In genomic region chr1:214310010-214310409, GRCh38 we compare ENCODE assay signal across 11 cellular contexts. TPM values are rescaled to one million over a fixed set of nuclear protein-coding genes. Genes with fewer than 3 reads are reported as not detected.
DNase-seq lines count a peak whose midpoint lies in the region; ATAC-seq, FAIRE-seq and TF ChIP-seq lines count a peak whose summit lies in the region.
"Had no signal": no experiment of that assay in that cellular context is flagged by ENCODE, and none has a peak within 500 bp of the region (broad histone marks: within the 10 kb centered on the region; RNA-seq: fewer than 3 reads in every experiment).

No MANE protein-coding gene starts in this region.

- CTCF ChIA-PET in CD4-positive, alpha-beta T cell (lab: Charles Lee): no interaction called here
- CTCF ChIA-PET in GM12878 (lab: Yijun Ruan, JAX): no interaction called here

- no peak for TF ChIP-seq EP300 in GM12878 (IDR thresholded peaks at IDR 0.05; ENCODE audit: borderline replicate concordance in 1 of 2, control insufficient read depth in 1 of 2, low read depth in 2 of 2, low read length in 2 of 2)

- H2AFZ ChIP-seq in GM12878 (ENCODE audit: control insufficient read depth, low read depth, low read length): peak overlapping the region; percentile 51

- 62% methylated on average over 3 of the region's 3 CpGs for WGBS in GM12878 (ENCODE audit: insufficient coverage, insufficient replicate concordance, low lambda C conversion rate, missing lambda C conversion rate)

- no peaks in the 10 kb centered on the region for H3K27me3 Mint-ChIP-seq in CD4-positive, alpha-beta T cell
- H3K27me3 Mint-ChIP-seq in glutamatergic neuron (ENCODE audit: unreplicated experiment): peaks cover 6% of the 10 kb centered on the region

- BruUV-seq in GM12878 (replicated peaks; lab: Mats Ljungman, UMichigan): no TSS peak

- in situ Hi-C loops in GM12878 (cut with MboI): no loop called here

- no peak for TF ChIP-seq RAD21 in GM12878 (IDR thresholded peaks at IDR 0.05; ENCODE audit: insufficient read depth, low read depth, low read length)

- 0 out of 2 replicates have a peak overlapping the region, but pooled peaks have one; percentile 22 for H3K4me3 ChIP-seq in GM12878
- H3K4me3 ChIP-seq: transverse colon had no signal

- POLR2A ChIA-PET in CD4-positive, alpha-beta T cell (lab: Charles Lee): no interaction called here
- POLR2A ChIA-PET in GM12878 (lab: Charles Lee): no interaction called here

- intact Hi-C loops in CD4-positive, alpha-beta T cell (cut with DNase I, micrococcal nuclease): no loop called here
- intact Hi-C loops in GM12878 (cut with micrococcal nuclease; ENCODE audit: unreplicated experiment): no loop called here

- H4K20me1 ChIP-seq in GM12878 (ENCODE audit: control insufficient read depth, insufficient read depth): no peaks in the 10 kb centered on the region

- H3K36me3 Mint-ChIP-seq in CD4-positive, alpha-beta T cell (ENCODE audit: low read depth): peaks cover 19% of the 10 kb centered on the region
- peaks cover 4% of the 10 kb centered on the region for H3K36me3 Mint-ChIP-seq in glutamatergic neuron (ENCODE audit: unreplicated experiment)

- peaks cover 5% of the 10 kb centered on the region for H3K4me1 ChIP-seq in GM12878 (ENCODE audit: control insufficient read depth, insufficient read depth, low read length)
- H3K4me1 ChIP-seq: transverse colon had no signal

- TF ChIP-seq POLR2A in GM12878 (IDR thresholded peaks at IDR 0.05; ENCODE audit: low read depth, low read length): no peak

- TF ChIP-seq CTCF in CD4-positive, alpha-beta T cell (IDR thresholded peaks at IDR 0.05): no peak
- TF ChIP-seq CTCF in GM12878 (IDR thresholded peaks at IDR 0.05 in 2 of 3, conservative IDR thresholded peaks at IDR 0.05 in 1 of 3; ENCODE audit: control insufficient read depth in 2 of 3, extremely low read depth in 1 of 3, insufficient read depth in 1 of 3, low read depth in 3 of 3, low read length in 3 of 3): no peak
- no peak for TF ChIP-seq CTCF in glutamatergic neuron (IDR thresholded peaks at IDR 0.05; ENCODE audit: partially characterized antibody, unreplicated experiment)

- no peaks in the 10 kb centered on the region for H3K9me3 Mint-ChIP-seq in CD4-positive, alpha-beta T cell
- peaks cover 2% of the 10 kb centered on the region for H3K9me3 Mint-ChIP-seq in glutamatergic neuron (ENCODE audit: unreplicated experiment)
- H3K9me3 Mint-ChIP-seq: nephron progenitor cell had no signal

- SMC1A ChIA-PET in GM12878 (lab: Charles Lee; ENCODE audit: uncharacterized antibody, unreplicated experiment): interaction anchor here (0.9 kb wide), 1 partner anchor 519 kb away, joined by 3 read pairs; no protein-coding TSS in a partner anchor

- DNase-seq in CD4-positive, alpha-beta T cell: no peak
- DNase-seq in GM19239 (ENCODE audit: insufficient read length, low spot score): no peak
- DNase-seq in GM12878 (ENCODE audit: low read depth, low spot score): no peak
- no peak for DNase-seq in glutamatergic neuron
- DNase-seq in cortex of kidney (lab: John Stamatoyannopoulos, UW): no peak
- DNase-seq in frontal cortex (ENCODE audit: low spot score in 2 of 2): no peak
- no peak for DNase-seq in COR-L47 (lab: John Stamatoyannopoulos, UW)
- DNase-seq: NCI-H510A, nephron progenitor cell, transverse colon had no signal

- FAIRE-seq in GM19239 (lab: Jason Lieb, UNC): peak; percentile 49
- FAIRE-seq in GM12878 (lab: Jason Lieb, UNC): no peak
- no peak for FAIRE-seq in frontal cortex (lab: Jason Lieb, UNC)

- H3K4me3 Mint-ChIP-seq in CD4-positive, alpha-beta T cell: peak overlapping the region; percentile 35
- H3K4me3 Mint-ChIP-seq in glutamatergic neuron (ENCODE audit: unreplicated experiment): no peak overlapping the region
- H3K4me3 Mint-ChIP-seq: nephron progenitor cell had no signal

- no peak overlapping the region for H3K27ac Mint-ChIP-seq in CD4-positive, alpha-beta T cell
- no peak overlapping the region for H3K27ac Mint-ChIP-seq in glutamatergic neuron (ENCODE audit: unreplicated experiment)
- H3K27ac Mint-ChIP-seq: nephron progenitor cell had no signal

- H3K27ac ChIP-seq in CD4-positive, alpha-beta T cell (ENCODE audit: low read depth, low read length): no peak overlapping the region
- no peak overlapping the region for H3K27ac ChIP-seq in GM12878 (ENCODE audit: control insufficient read depth, insufficient read depth)
- H3K27ac ChIP-seq: transverse colon had no signal

- H3K27me3 ChIP-seq in CD4-positive, alpha-beta T cell (ENCODE audit: control insufficient read depth, insufficient read depth, low read length): no peaks in the 10 kb centered on the region
- H3K27me3 ChIP-seq in GM12878 (replicated peaks in 1 of 2; ENCODE audit: control insufficient read depth in 2 of 2, insufficient read depth in 2 of 2, low read length in 1 of 2): no peaks in the 10 kb centered on the region
- H3K27me3 ChIP-seq: transverse colon had no signal

- no peaks in the 10 kb centered on the region for H3K9me3 ChIP-seq in CD4-positive, alpha-beta T cell (ENCODE audit: control insufficient read depth, low read length)
- H3K9me3 ChIP-seq in GM12878 (replicated peaks; ENCODE audit: control insufficient read depth, insufficient read depth, low read length): no peaks in the 10 kb centered on the region
- H3K9me3 ChIP-seq: transverse colon had no signal

- no peaks in the 10 kb centered on the region; a peak in 2 of 4 replicates for H3K36me3 ChIP-seq in GM12878 (ENCODE audit: control insufficient read depth in 2 of 2, insufficient read depth in 2 of 2, low read length in 1 of 2)
- H3K36me3 ChIP-seq: transverse colon had no signal

- no peak for ATAC-seq in CD4-positive, alpha-beta T cell (ENCODE audit: poor library complexity)
- ATAC-seq in HG03442 (IDR thresholded peaks at IDR 0.05; ENCODE audit: unreplicated experiment) (peak; percentile 69), GM12878 (no peak)

- peaks cover 50% of the 10 kb centered on the region for H3K4me1 Mint-ChIP-seq in CD4-positive, alpha-beta T cell (ENCODE audit: low read depth)
- H3K4me1 Mint-ChIP-seq in glutamatergic neuron (ENCODE audit: low read depth, unreplicated experiment): peaks cover 12% of the 10 kb centered on the region

- RAD21 ChIA-PET in GM12878 (lab: Charles Lee; ENCODE audit: unreplicated experiment): no interaction called here

- H3K4me2 ChIP-seq in GM12878 (ENCODE audit: control insufficient read depth, insufficient read depth): peak overlapping the region; percentile 74

- no peak overlapping the region for H3K9ac ChIP-seq in GM12878 (ENCODE audit: control insufficient read depth, insufficient read depth, low read length)

- no peaks in the 10 kb centered on the region for H3K79me2 ChIP-seq in GM12878 (ENCODE audit: control insufficient read depth, insufficient read depth, low read length)

TF ChIP-seq in GM12878, 131 proteins besides CTCF, POLR2A, EP300 and RAD21:
- TF ChIP-seq PAX5 (IDR thresholded peaks at IDR 0.05; ENCODE audit: borderline replicate concordance, low read depth, low read length) (no peak), JUNB (IDR thresholded peaks at IDR 0.05) (peak; percentile 38; the same call in 1 of the 2 replicates)

RNA-seq across cellular contexts. Expression of gene SMYD2, which starts 29.1 kb away (rescaled TPM):
- total RNA-seq in CD4-positive, alpha-beta T cell: 10 to 100 TPM; 17.1 to 17.6 TPM
- total RNA-seq in GM12878 (2013; cell fraction: nucleolus; rRNA removed): 29.8 and 32.3 TPM in 2 replicates
- total RNA-seq in GM12878 (2014; rRNA removed) (26.0 and 27.8 TPM in 2 replicates), GM12878 (2014; rRNA removed; fragmentation: Illumina TruSeq; extraction: Trizol) (26.1 and 26.9 TPM in 2 replicates), GM12878 (2021) (19.5 and 21.7 TPM in 2 replicates), glutamatergic neuron (ENCODE audit: unreplicated experiment) (26.0 TPM), frontal cortex (43.2 TPM)
- polyA plus RNA-seq in GM12878 (2011; ENCODE audit: low read depth): 14.0 TPM
- polyA plus RNA-seq in GM12878 (2011; rRNA removed) (55.7 and 78.1 TPM in 2 replicates), GM12878 (2014; fragmentation: Illumina TruSeq; extraction: Trizol) (30.1 and 33.8 TPM in 2 replicates), GM12878 (2014; fragmentation: Nextera tagmentation; extraction: Ambion mirVana) (10 to 100 TPM in 1 of 2 experiments, 1 to 10 TPM in 1; 8.3 to 17.0 TPM), GM12878 (2014; rRNA removed) (23.8 and 25.0 TPM in 2 replicates), GM12878 (2016; fragmentation: Nextera tagmentation; extraction: Ambion mirVana) (10 to 100 TPM; 34.5 to 36.1 TPM)
- 31.5 and 32.3 TPM in 2 replicates for polyA plus RNA-seq in GM12878 (2011; cell fraction: cytosol; rRNA removed)
- polyA plus RNA-seq in GM12878 (2011; cell fraction: nucleus; rRNA removed): 48.8 and 56.5 TPM in 2 replicates
- 19.4 and 20.6 TPM in 2 replicates for polyA plus RNA-seq in GM12878 (2012)
- polyA minus RNA-seq in GM12878 (2011; rRNA and poly(A)+ RNA removed): 25.4 and 32.8 TPM in 2 replicates
- polyA minus RNA-seq in GM12878 (2011; cell fraction: cytosol; rRNA and poly(A)+ RNA removed): 7.5 and 13.1 TPM in 2 replicates
- polyA minus RNA-seq in GM12878 (2011; cell fraction: nucleus; rRNA and poly(A)+ RNA removed): 12.1 and 14.7 TPM in 2 replicates
